8 cellular contexts compared by ENCODE assay signal in the genomic region with DNA sequence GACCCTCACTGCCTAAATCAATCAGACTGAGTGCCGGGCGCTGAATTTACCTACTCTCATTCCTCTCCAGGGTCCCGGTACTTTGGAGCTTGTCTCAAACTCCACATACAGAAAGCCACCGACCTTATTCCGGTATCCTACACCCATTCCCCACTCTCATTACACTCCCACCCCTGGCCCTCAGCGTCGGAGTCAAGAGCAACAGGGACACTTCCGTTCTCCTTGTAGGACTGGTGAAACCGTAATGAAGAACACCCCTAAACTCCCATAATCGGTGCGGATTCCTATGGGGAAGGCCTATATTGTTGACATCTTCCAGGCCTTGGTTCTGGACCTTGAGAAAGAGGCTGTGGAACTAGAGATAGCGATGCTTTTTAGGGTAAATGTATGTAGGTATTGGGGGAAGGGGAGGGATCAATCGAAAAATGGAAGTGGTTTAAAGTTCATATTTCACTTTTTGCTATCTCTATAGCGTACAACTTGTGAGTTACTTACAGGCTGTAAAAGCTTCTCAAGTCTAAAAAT. TPM values are rescaled to one million over a fixed set of nuclear protein-coding genes. Genes with fewer than 3 reads are reported as not detected.
A peak's percentile ranks its signal among the peaks of the same experiment; 100 is the strongest.
DNase-seq lines count a peak whose midpoint lies in the region; ATAC-seq, FAIRE-seq and TF ChIP-seq lines count a peak whose summit lies in the region.

No MANE protein-coding gene starts in this region.

- H3K27ac Mint-ChIP-seq in Calu3 (ENCODE audit: unreplicated experiment): peak overlapping the region; percentile 99
- H3K27ac Mint-ChIP-seq in MCF 10A (ENCODE audit: low read depth, unreplicated experiment): peak overlapping the region; percentile 98

- H3K9me3 Mint-ChIP-seq in Calu3 (ENCODE audit: low read depth, unreplicated experiment) (peaks cover 2% of the 10 kb centered on the region), MCF 10A (ENCODE audit: unreplicated experiment) (no peaks in the 10 kb centered on the region)

- no peak for FAIRE-seq in frontal cortex (lab: Jason Lieb, UNC)

- H3K36me3 Mint-ChIP-seq in Calu3 (ENCODE audit: insufficient read depth, unreplicated experiment) (peaks cover 41% of the 10 kb centered on the region), MCF 10A (ENCODE audit: insufficient read depth, unreplicated experiment) (peaks cover 48% of the 10 kb centered on the region)

- H3K4me3 Mint-ChIP-seq in Calu3 (ENCODE audit: low read depth, unreplicated experiment) (peak overlapping the region; percentile 95), MCF 10A (ENCODE audit: unreplicated experiment) (peak overlapping the region; percentile 86)

- intact Hi-C loops in Calu3 (cut with micrococcal nuclease; ENCODE audit: unreplicated experiment): no loop called here
- intact Hi-C loops in MCF 10A (cut with micrococcal nuclease): loop anchor here (1.0 to 10.0 kb wide), 4 partner anchors 27 to 171 kb away; a partner anchor contains a TSS

- TF ChIP-seq CTCF in Calu3 (IDR thresholded peaks at IDR 0.05; ENCODE audit: unreplicated experiment): no peak
- no peak for TF ChIP-seq CTCF in MCF 10A (IDR thresholded peaks at IDR 0.05; ENCODE audit: unreplicated experiment)

- no peak for ATAC-seq in HG03280 (IDR thresholded peaks at IDR 0.05; ENCODE audit: unreplicated experiment)

- POLR2A ChIA-PET in MCF 10A (lab: Yijun Ruan, JAX): interaction anchor here (0.7 to 4.3 kb wide), 21 partner anchors 10 to 488 kb away, joined by 3 to 32 read pairs (median 5); a partner anchor contains a TSS

- peak; percentile 21 for DNase-seq in Calu3
- peak; percentile 27 for DNase-seq in HCEC 1CT
- peak; percentile 39 for DNase-seq in RPMI7951 (ENCODE audit: low read depth)
- peak; percentile 69 for DNase-seq in MCF 10A (ENCODE audit: unreplicated experiment)
- peak; percentile 80 for DNase-seq in left kidney (ENCODE audit: low read depth, low spot score)
- DNase-seq in stimulated activated CD4-positive, alpha-beta T cell treated with anti-CD3 and anti-CD28 coated beads, Interleukin-4, amount 100 ng/mL, for 48 hours (ENCODE audit: low read depth in 2 of 2): peak; percentile 3 to 7
- DNase-seq in frontal cortex (ENCODE audit: low spot score in 2 of 2): no peak

- CTCF ChIA-PET in Calu3 (lab: Charles Lee): interaction anchor here (0.7 kb wide), 1 partner anchor 128 kb away, joined by 3 read pairs; no protein-coding TSS in a partner anchor
- CTCF ChIA-PET in MCF 10A (lab: Yijun Ruan, JAX): interaction anchor here (0.7 to 3.0 kb wide), 4 partner anchors 39 to 545 kb away, joined by 3 to 18 read pairs (median 4); no protein-coding TSS in a partner anchor

- no peaks in the 10 kb centered on the region for H3K27me3 Mint-ChIP-seq in Calu3 (ENCODE audit: unreplicated experiment)
- no peaks in the 10 kb centered on the region for H3K27me3 Mint-ChIP-seq in MCF 10A (ENCODE audit: insufficient read depth, unreplicated experiment)

- BruUV-seq in Calu3 (replicated peaks; lab: Mats Ljungman, UMichigan) (no TSS peak), MCF 10A (replicated peaks; lab: Mats Ljungman, UMichigan) (TSS peak; percentile 39)

- H3K4me1 Mint-ChIP-seq in Calu3 (ENCODE audit: low read depth, unreplicated experiment) (peaks cover 19% of the 10 kb centered on the region), MCF 10A (ENCODE audit: insufficient read depth, unreplicated experiment) (peaks cover 44% of the 10 kb centered on the region)

RNA-seq across cellular contexts. Expression of a gene that starts 0.9 kb away (rescaled TPM):
- 32.8 and 35.6 TPM in 2 replicates for total RNA-seq in Calu3 (2022)
- total RNA-seq in RPMI7951 (2014; rRNA removed; shearing (Covaris generic)): 7.4 and 10.2 TPM in 2 replicates
- total RNA-seq in MCF 10A (2022): 68.2 and 69.8 TPM in 2 replicates
- 4.5 TPM for total RNA-seq in frontal cortex

RNA-seq across cellular contexts. Expression of a gene that starts 0.9 kb away (rescaled TPM):
- total RNA-seq in Calu3 (2022) (103 and 113 TPM in 2 replicates), MCF 10A (2022) (148 and 156 TPM in 2 replicates), frontal cortex (65.2 TPM)
- 62.7 and 71.3 TPM in 2 replicates for total RNA-seq in RPMI7951 (2014; rRNA removed; shearing (Covaris generic))

RNA-seq across cellular contexts. Expression of a gene that starts 31.3 kb away (rescaled TPM):
- not detected in 2 replicates for total RNA-seq in Calu3 (2022)
- total RNA-seq in RPMI7951 (2014; rRNA removed; shearing (Covaris generic)): 0.36 TPM in 1 of 2 replicates, not detected in the other
- total RNA-seq in MCF 10A (2022): not detected in 2 replicates
- not detected for total RNA-seq in frontal cortex

Comparison
In these comparisons a context has a peak if more than half of its experiments do, and no peak if none do; other contexts are left out.
1. DNase-seq: peak in Calu3 (single experiment), HCEC 1CT (single experiment), RPMI7951 (single experiment), MCF 10A (single experiment), left kidney (single experiment) and stimulated activated CD4-positive, alpha-beta T cell treated with anti-CD3 and anti-CD28 coated beads, Interleukin-4, amount 100 ng/mL, for 48 hours (2 of 2); none in frontal cortex (0 of 2).